In genomic region chr7:105352018-105352612, GRCh38 we compare ENCODE assay signal across 1 cellular context.
TF ChIP-seq lines count a peak whose summit lies in the region.

No MANE protein-coding gene starts in this region.

TF ChIP-seq in HEK293, 187 proteins besides CTCF, POLR2A, EP300 and RAD21 (continued from another document):
- TF ChIP-seq ZBTB26 (tag by site-specific recombination; optimal IDR thresholded peaks at IDR 0.05) = no peak
- peak; percentile 85 for TF ChIP-seq WT1 (tag by site-specific recombination; IDR thresholded peaks at IDR 0.05)
- TF ChIP-seq ZNF302 (tag by site-specific recombination; IDR thresholded peaks at IDR 0.05; ENCODE audit: low read depth) = no peak
- TF ChIP-seq MZF1 (tag by site-specific recombination; IDR thresholded peaks at IDR 0.05; ENCODE audit: borderline replicate concordance) = 0 out of 2 replicates have a peak, but pooled peaks have one; percentile 16
- no peak for TF ChIP-seq GLI4 (tag by site-specific recombination; IDR thresholded peaks at IDR 0.05)
- TF ChIP-seq ZFP69B (tag by site-specific recombination; IDR thresholded peaks at IDR 0.05) = no peak
- TF ChIP-seq KLF1 (tag by site-specific recombination; IDR thresholded peaks at IDR 0.05) = peak; percentile 78
- TF ChIP-seq ZNF350 (tag by site-specific recombination; IDR thresholded peaks at IDR 0.05) = no peak
- TF ChIP-seq ZNF837 (tag by site-specific recombination; IDR thresholded peaks at IDR 0.05) = no peak
- TF ChIP-seq ZBTB20 (tag by site-specific recombination; IDR thresholded peaks at IDR 0.05) = no peak
TF ChIP-seq in HEK293: peak in this region for 4.
